12 cellular contexts compared by ENCODE assay signal in the genomic region with DNA sequence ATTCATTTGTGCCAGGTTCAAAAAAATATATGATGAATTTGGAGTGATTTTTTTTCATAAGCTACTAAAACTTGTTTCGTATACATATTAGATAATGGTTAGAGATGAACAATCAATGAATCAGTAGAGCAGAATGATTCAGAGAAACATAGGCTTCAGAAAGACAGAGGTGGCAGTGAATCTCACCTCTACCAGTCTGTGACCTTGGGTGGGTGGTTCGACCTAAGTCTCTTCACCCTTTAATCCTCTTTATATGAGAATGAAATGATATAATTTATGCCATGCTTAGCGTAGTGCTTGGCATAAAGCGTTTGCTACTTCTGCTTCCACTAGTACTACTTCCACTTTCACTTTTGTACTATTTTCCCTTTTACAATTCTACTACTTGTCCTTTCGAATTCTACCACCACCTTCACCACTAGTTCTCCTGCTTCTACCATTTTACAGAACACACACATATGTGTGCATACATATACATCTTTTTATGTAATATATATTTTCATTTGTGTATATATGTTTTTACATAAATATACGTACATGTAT. TPM values are rescaled to one million over a fixed set of nuclear protein-coding genes. Genes with fewer than 3 reads are reported as not detected.
DNase-seq lines count a peak whose midpoint lies in the region; ATAC-seq and TF ChIP-seq lines count a peak whose summit lies in the region.
"Had no signal": no experiment of that assay in that cellular context is flagged by ENCODE, and none has a peak within 500 bp of the region (broad histone marks: within the 10 kb centered on the region; RNA-seq: fewer than 3 reads in every experiment).

No MANE protein-coding gene starts in this region.

- no peaks in the 10 kb centered on the region for H3K36me3 Mint-ChIP-seq in progenitor cell of endocrine pancreas (ENCODE audit: insufficient read depth)

- ATAC-seq in GM18520 (IDR thresholded peaks at IDR 0.05; ENCODE audit: unreplicated experiment) (peak; percentile 67), GM21619 (IDR thresholded peaks at IDR 0.05; ENCODE audit: unreplicated experiment) (peak; percentile 66), left colon (peak; percentile 58)
- ATAC-seq: effector memory CD8-positive, alpha-beta T cell; Right ventricle myocardium inferior had no signal

- H3K27ac Mint-ChIP-seq in progenitor cell of endocrine pancreas = no peak overlapping the region
- H3K27ac Mint-ChIP-seq: effector memory CD8-positive, alpha-beta T cell; H9 had no signal

- no peaks in the 10 kb centered on the region for H3K4me1 Mint-ChIP-seq in progenitor cell of endocrine pancreas (ENCODE audit: low read depth)
- H3K4me1 Mint-ChIP-seq: H9 had no signal

- intact Hi-C loops in left colon (cut with DNase I, micrococcal nuclease) = no loop called here

- DNase-seq in MV-4-11 (lab: John Stamatoyannopoulos, UW) (peak; percentile 49), left colon (no peak), foreskin melanocyte (no peak), GM10266 (ENCODE audit: extremely low spot score) (no peak), EL (no peak), progenitor cell of endocrine pancreas (ENCODE audit: low spot score, unreplicated experiment) (no peak)
- DNase-seq: effector memory CD8-positive, alpha-beta T cell; H9; kidney had no signal

- TF ChIP-seq CTCF in GM10266 (IDR thresholded peaks at IDR 0.05; ENCODE audit: control insufficient read depth, insufficient read depth, low read depth, missing control alignments) (no peak), progenitor cell of endocrine pancreas (IDR thresholded peaks at IDR 0.05; ENCODE audit: unreplicated experiment) (no peak)

- no peaks in the 10 kb centered on the region for H3K9me3 Mint-ChIP-seq in progenitor cell of endocrine pancreas (ENCODE audit: low read depth)
- H3K9me3 Mint-ChIP-seq: effector memory CD8-positive, alpha-beta T cell; H9 had no signal

- H3K27me3 Mint-ChIP-seq in progenitor cell of endocrine pancreas = no peaks in the 10 kb centered on the region

- no peak overlapping the region for H3K4me3 Mint-ChIP-seq in progenitor cell of endocrine pancreas (ENCODE audit: low read depth)
- H3K4me3 Mint-ChIP-seq: H9 had no signal

RNA-seq across cellular contexts. Expression of a gene that starts 45.1 kb away (rescaled TPM):
- total RNA-seq in left colon (1 to 10 TPM; 1.4 to 6.0 TPM), progenitor cell of endocrine pancreas (7.6 and 9.6 TPM in 2 replicates)
